12 cellular contexts compared by ENCODE assay signal in the genomic region with DNA sequence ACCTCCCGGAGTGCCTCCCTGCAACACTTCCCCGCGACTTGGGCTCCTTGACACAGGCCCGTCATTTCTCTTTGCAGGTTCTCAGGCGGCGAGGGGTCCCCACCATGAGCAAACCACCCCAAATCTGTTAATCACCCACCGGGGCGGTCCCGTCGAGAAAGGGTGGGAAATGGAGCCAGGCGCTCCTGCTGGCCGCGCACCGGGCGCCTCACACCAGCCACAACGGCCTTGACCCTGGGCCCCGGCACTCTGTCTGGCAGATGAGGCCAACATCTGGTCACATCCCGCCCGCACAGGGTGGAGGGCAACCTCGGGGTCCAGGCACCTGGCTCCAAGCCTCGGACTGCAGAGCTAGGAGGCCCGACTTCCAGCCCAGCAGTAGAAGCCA. TPM values are rescaled to one million over a fixed set of nuclear protein-coding genes. Genes with fewer than 3 reads are reported as not detected.
DNase-seq lines count a peak whose midpoint lies in the region; ATAC-seq lines count a peak whose summit lies in the region.
"Had no signal": no experiment of that assay in that cellular context is flagged by ENCODE, and none has a peak within 500 bp of the region (broad histone marks: within the 10 kb centered on the region; RNA-seq: fewer than 3 reads in every experiment).

No MANE protein-coding gene starts in this region.

- H3K4me3 Mint-ChIP-seq in central memory CD8-positive, alpha-beta T cell: peak overlapping the region; percentile 34
- peak overlapping the region; percentile 30 to 59 (median 43) for H3K4me3 Mint-ChIP-seq in naive thymus-derived CD8-positive, alpha-beta T cell

- peaks cover 88% of the 10 kb centered on the region for H3K4me1 ChIP-seq in BLaER1

- H3K4me1 Mint-ChIP-seq in central memory CD8-positive, alpha-beta T cell: no peaks in the 10 kb centered on the region
- H3K4me1 Mint-ChIP-seq in naive thymus-derived CD8-positive, alpha-beta T cell: peaks cover 0 to 14% (median 8%) of the 10 kb centered on the region in 4 donors

- peaks cover 4% of the 10 kb centered on the region; the same call in 1 of the 2 replicates for H3K9me3 ChIP-seq in BLaER1
- H3K9me3 ChIP-seq: Caco-2 had no signal

- H3K9me3 Mint-ChIP-seq in central memory CD8-positive, alpha-beta T cell: no peaks in the 10 kb centered on the region
- no peaks in the 10 kb centered on the region for H3K9me3 Mint-ChIP-seq in naive thymus-derived CD8-positive, alpha-beta T cell

- peak overlapping the region; percentile 92 for H3K27ac ChIP-seq in BLaER1

- H3K36me3 Mint-ChIP-seq in central memory CD8-positive, alpha-beta T cell (ENCODE audit: insufficient read depth): peaks cover 2% of the 10 kb centered on the region
- H3K36me3 Mint-ChIP-seq in naive thymus-derived CD8-positive, alpha-beta T cell: no peaks in the 10 kb centered on the region

- POLR2A ChIA-PET in naive thymus-derived CD8-positive, alpha-beta T cell (lab: Charles Lee): interaction anchor here (0.9 to 4.5 kb wide), 3 partner anchors 19 to 89 kb away, joined by 3 to 38 read pairs (median 4); a partner anchor contains a TSS

- H3K27me3 ChIP-seq in BLaER1: no peaks in the 10 kb centered on the region
- H3K27me3 ChIP-seq in H7 (ENCODE audit: control insufficient read depth, insufficient read depth, low read length): peaks cover 10% of the 10 kb centered on the region

- DNase-seq in H7 (peak; percentile 60), mucosa of gallbladder (ENCODE audit: low spot score) (no peak)
- no peak for DNase-seq in central memory CD8-positive, alpha-beta T cell (ENCODE audit: low spot score in 2 of 2)
- DNase-seq in naive thymus-derived CD8-positive, alpha-beta T cell: no peak
- DNase-seq: cerebellar nuclear complex, kidney glomerular epithelial cell, NCI-H2081, PC-3 had no signal

- H3K36me3 ChIP-seq in BLaER1 (peaks cover 24% of the 10 kb centered on the region), H7 (replicated peaks; ENCODE audit: control insufficient read depth, insufficient read depth, low read length) (no peaks in the 10 kb centered on the region; the same call in 1 of the 2 replicates)

- no peak for ATAC-seq in central memory CD8-positive, alpha-beta T cell (replicated peaks; ENCODE audit: extremely low read depth, poor library complexity, severe bottlenecking)
- ATAC-seq in naive thymus-derived CD8-positive, alpha-beta T cell: no peak
- ATAC-seq in HG02642 (IDR thresholded peaks at IDR 0.05; ENCODE audit: poor library complexity, unreplicated experiment) (no peak), HG03469 (IDR thresholded peaks at IDR 0.05; ENCODE audit: unreplicated experiment) (no peak)
- ATAC-seq: PC-3 had no signal

- H3K9ac ChIP-seq in BLaER1: peak overlapping the region; percentile 88

- peaks cover 34% of the 10 kb centered on the region for H4K20me1 ChIP-seq in BLaER1

- H3K27me3 Mint-ChIP-seq in central memory CD8-positive, alpha-beta T cell: no peaks in the 10 kb centered on the region
- H3K27me3 Mint-ChIP-seq in naive thymus-derived CD8-positive, alpha-beta T cell: peaks cover 0 to 8% (median 0%) of the 10 kb centered on the region in 5 donors

- no peak overlapping the region for H3K27ac Mint-ChIP-seq in central memory CD8-positive, alpha-beta T cell (ENCODE audit: low read depth)
- H3K27ac Mint-ChIP-seq in naive thymus-derived CD8-positive, alpha-beta T cell: no peak overlapping the region

- H3K4me2 ChIP-seq in BLaER1: peak overlapping the region; percentile 96

- peak overlapping the region; percentile 74 for H3K4me3 ChIP-seq in BLaER1
- H3K4me3 ChIP-seq in H7 (ENCODE audit: insufficient read depth, low read depth, low read length): peak overlapping the region; percentile 56

RNA-seq across cellular contexts. Expression of a gene that starts 0.8 kb away (rescaled TPM):
- 15.1 and 27.1 TPM in 2 replicates for total RNA-seq in H7 (2014; rRNA removed; shearing (Covaris generic))
- total RNA-seq in naive thymus-derived CD8-positive, alpha-beta T cell: under 1 TPM in 1 of 2 experiments, not detected in 1; 0.14 TPM
- polyA plus RNA-seq in naive thymus-derived CD8-positive, alpha-beta T cell: under 1 TPM in 1 of 3 donors, not detected in 2; 0.12 TPM
- not detected for total RNA-seq in mucosa of gallbladder

RNA-seq across cellular contexts. Expression of a gene that starts 49.3 kb away (rescaled TPM):
- 171 and 173 TPM in 2 replicates for total RNA-seq in H7 (2014; rRNA removed; shearing (Covaris generic))
- total RNA-seq in naive thymus-derived CD8-positive, alpha-beta T cell: 10 to 100 TPM; 67.2 to 70.1 TPM
- 10 to 100 TPM; 24.9 to 66.4 (median 49.7) TPM for polyA plus RNA-seq in naive thymus-derived CD8-positive, alpha-beta T cell
- 83.2 TPM for total RNA-seq in mucosa of gallbladder

Comparison
In these comparisons a context has a peak if more than half of its experiments do, and no peak if none do; other contexts are left out.
1. RNA of a gene that starts 0.8 kb away (total RNA-seq): 15.1 to 27.1 TPM in H7; 0.14 TPM in naive thymus-derived CD8-positive, alpha-beta T cell and not detected in mucosa of gallbladder (single experiment); every median in the first group is over 10 times any median in the second.